ENCODE assay signal across 12 cellular contexts in genomic region chr14:102786758-102787157, GRCh38. TPM values are rescaled to one million over a fixed set of nuclear protein-coding genes. Genes with fewer than 3 reads are reported as not detected.
A peak's percentile ranks its signal among the peaks of the same experiment; 100 is the strongest.
DNase-seq lines count a peak whose midpoint lies in the region; ATAC-seq and TF ChIP-seq lines count a peak whose summit lies in the region.
"Had no signal": no experiment of that assay in that cellular context is flagged by ENCODE, and none has a peak within 500 bp of the region (broad histone marks: within the 10 kb centered on the region; RNA-seq: fewer than 3 reads in every experiment).

No MANE protein-coding gene starts in this region.

- intact Hi-C loops in CD14-positive monocyte (cut with micrococcal nuclease) (no loop called here), activated B cell treated with CpG ODN at 0.5 μM for 24 hours (cut with micrococcal nuclease) (no loop called here)

- H3K36me3 Mint-ChIP-seq in CD14-positive monocyte, result peaks cover 14 to 26% of the 10 kb centered on the region in 2 donors
- H3K36me3 Mint-ChIP-seq in activated B cell treated with CpG ODN at 0.5 μM for 24 hours (ENCODE audit: low read depth), result peaks cover 57% of the 10 kb centered on the region

- H3K27me3 Mint-ChIP-seq in CD14-positive monocyte (ENCODE audit: low read depth in 3 of 3), result peaks cover 0 to 2% (median 0%) of the 10 kb centered on the region in 3 donors
- H3K27me3 Mint-ChIP-seq in activated B cell treated with CpG ODN at 0.5 μM for 24 hours, result no peaks in the 10 kb centered on the region

- ATAC-seq in activated B cell treated with CpG ODN at 0.5 μM for 24 hours (ENCODE audit: low read depth) (peak; percentile 67), omental fat pad (ENCODE audit: low FRiP score) (no peak), HG03045 (IDR thresholded peaks at IDR 0.05; ENCODE audit: unreplicated experiment) (no peak)

- H3K4me1 Mint-ChIP-seq in CD14-positive monocyte (peaks cover 50% of the 10 kb centered on the region), activated B cell treated with CpG ODN at 0.5 μM for 24 hours (peaks cover 90% of the 10 kb centered on the region)

- H3K27ac Mint-ChIP-seq in CD14-positive monocyte (peak overlapping the region; percentile 79 to 91 (median 85)), activated B cell treated with CpG ODN at 0.5 μM for 24 hours (peak overlapping the region; percentile 69)

- POLR2A ChIA-PET in activated B cell treated with CpG ODN at 0.5 μM for 24 hours (lab: Charles Lee), result interaction anchor here (0.7 to 1.9 kb wide), 2 partner anchors 12 to 127 kb away, joined by 3 to 6 read pairs; no protein-coding TSS in a partner anchor

- no peak overlapping the region for H3K4me3 Mint-ChIP-seq in CD14-positive monocyte
- H3K4me3 Mint-ChIP-seq in activated B cell treated with CpG ODN at 0.5 μM for 24 hours, result no peak overlapping the region

- no peak overlapping the region for H3K4me3 ChIP-seq in fibroblast of the aortic adventitia (ENCODE audit: low read depth, low read length)

- DNase-seq in CD14-positive monocyte (ENCODE audit: low spot score) (peak; percentile 69), ELR (ENCODE audit: low read depth) (peak; percentile 83), activated B cell treated with CpG ODN at 0.5 μM for 24 hours (no peak), fibroblast of the aortic adventitia (ENCODE audit: low read depth) (peak; percentile 14), GM19240 (ENCODE audit: insufficient read length, low spot score) (no peak), omental fat pad (ENCODE audit: low spot score) (no peak), NCI-H146 (lab: John Stamatoyannopoulos, UW) (no peak)
- DNase-seq: erythroblast, mesenchymal stem cell, MV-4-11, NCI-H345 had no signal

- TF ChIP-seq CTCF in CD14-positive monocyte (IDR thresholded peaks at IDR 0.05), result no peak
- no peak for TF ChIP-seq CTCF in activated B cell treated with CpG ODN at 0.5 μM for 24 hours (IDR thresholded peaks at IDR 0.05)
- TF ChIP-seq CTCF in fibroblast of the aortic adventitia (IDR thresholded peaks at IDR 0.05; ENCODE audit: insufficient read depth, low read length), result no peak
- no peak for TF ChIP-seq CTCF in omental fat pad (IDR thresholded peaks at IDR 0.05)

- H3K9me3 Mint-ChIP-seq in CD14-positive monocyte (peaks cover 0 to 8% (median 4%) of the 10 kb centered on the region in 7 donors), activated B cell treated with CpG ODN at 0.5 μM for 24 hours (no peaks in the 10 kb centered on the region)

- CTCF ChIA-PET in activated B cell treated with CpG ODN at 0.5 μM for 24 hours (lab: Charles Lee), result no interaction called here

RNA-seq across cellular contexts. Expression of gene TRAF3, which starts 9.5 kb away (rescaled TPM):
- polyA plus RNA-seq in CD14-positive monocyte, result 10 to 100 TPM; 12.0 to 17.3 TPM
- total RNA-seq in activated B cell treated with CpG ODN at 0.5 μM for 24 hours (120 and 124 TPM in 2 replicates), fibroblast of the aortic adventitia (ENCODE audit: low replicate concordance) (19.3 and 21.5 TPM in 2 replicates), omental fat pad (10 to 100 TPM; 12.6 to 44.9 (median 28.1) TPM)

Comparison
In these comparisons a context has a peak if more than half of its experiments do, and no peak if none do; other contexts are left out.
1. DNase-seq: peak in CD14-positive monocyte (single experiment), ELR (single experiment) and fibroblast of the aortic adventitia (single experiment); none in activated B cell treated with CpG ODN at 0.5 μM for 24 hours (single experiment), GM19240 (single experiment), omental fat pad (single experiment) and NCI-H146 (single experiment).